ENCODE assay signal across 8 cellular contexts in the genomic region with DNA sequence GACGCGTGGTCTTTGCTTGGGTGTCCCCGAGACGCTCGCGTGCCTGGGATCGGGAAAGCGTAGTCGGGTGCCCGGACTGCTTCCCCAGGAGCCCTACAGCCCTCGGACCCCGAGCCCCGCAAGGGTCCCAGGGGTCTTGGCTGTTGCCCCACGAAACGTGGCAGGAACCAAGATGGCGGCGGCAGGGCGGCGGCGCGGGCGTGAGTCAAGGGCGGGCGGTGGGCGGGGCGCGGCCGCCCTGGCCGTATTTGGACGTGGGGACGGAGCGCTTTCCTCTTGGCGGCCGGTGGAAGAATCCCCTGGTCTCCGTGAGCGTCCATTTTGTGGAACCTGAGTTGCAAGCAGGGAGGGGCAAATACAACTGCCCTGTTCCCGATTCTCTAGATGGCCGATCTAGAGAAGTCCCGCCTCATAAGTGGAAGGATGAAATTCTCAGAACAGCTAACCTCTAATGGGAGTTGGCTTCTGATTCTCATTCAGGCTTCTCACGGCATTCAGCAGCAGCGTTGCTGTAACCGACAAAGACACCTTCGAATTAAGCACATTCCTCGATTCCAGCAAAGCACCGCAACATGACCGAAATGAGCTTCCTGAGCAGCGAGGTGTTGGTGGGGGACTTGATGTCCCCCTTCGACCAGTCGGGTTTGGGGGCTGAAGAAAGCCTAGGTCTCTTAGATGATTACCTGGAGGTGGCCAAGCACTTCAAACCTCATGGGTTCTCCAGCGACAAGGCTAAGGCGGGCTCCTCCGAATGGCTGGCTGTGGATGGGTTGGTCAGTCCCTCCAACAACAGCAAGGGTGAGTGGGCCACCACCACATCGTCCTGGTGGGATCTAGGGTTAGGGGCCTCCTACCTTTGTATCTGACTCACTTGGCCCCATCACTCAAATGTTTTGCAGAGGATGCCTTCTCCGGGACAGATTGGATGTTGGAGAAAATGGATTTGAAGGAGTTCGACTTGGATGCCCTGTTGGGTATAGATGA. TPM values are rescaled to one million over a fixed set of nuclear protein-coding genes. Genes with fewer than 3 reads are reported as not detected.
DNase-seq lines count a peak whose midpoint lies in the region; ATAC-seq and TF ChIP-seq lines count a peak whose summit lies in the region.

No MANE protein-coding gene starts in this region.

- TF ChIP-seq CTCF in A673 (conservative IDR thresholded peaks at IDR 0.05; ENCODE audit: low read depth, low read length), result no peak
- TF ChIP-seq CTCF in RWPE2 (IDR thresholded peaks at IDR 0.05; ENCODE audit: poor library complexity, severe bottlenecking), result no peak
- peak; percentile 51 for TF ChIP-seq CTCF in neutrophil (IDR thresholded peaks at IDR 0.05)
- no peak for TF ChIP-seq CTCF in transverse colon (IDR thresholded peaks at IDR 0.05)

- H3K4me1 ChIP-seq in A673 (ENCODE audit: insufficient read depth, low read length, poor library complexity, severe bottlenecking) (peaks cover 20% of the 10 kb centered on the region), RWPE2 (ENCODE audit: insufficient read depth, poor library complexity, severe bottlenecking) (no peaks in the 10 kb centered on the region), neutrophil (ENCODE audit: control insufficient read depth in 1 of 2, insufficient read depth in 1 of 2, low read depth in 1 of 2, low read length in 1 of 2) (peaks cover 63 to 64% of the 10 kb centered on the region in 2 experiments), transverse colon (peaks cover 22 to 50% (median 42%) of the 10 kb centered on the region in 4 donors)

- POLR2A ChIA-PET in A673 (lab: Charles Lee; ENCODE audit: low non-redundant PET), result no interaction called here

- H3K27ac Mint-ChIP-seq in activated naive CD4-positive, alpha-beta T cell treated with anti-CD3 and anti-CD28 coated beads for 36 hours, result peak overlapping the region; percentile 95

- peak overlapping the region; percentile 83 for H3K4me3 Mint-ChIP-seq in activated naive CD4-positive, alpha-beta T cell treated with anti-CD3 and anti-CD28 coated beads for 36 hours

- no peaks in the 10 kb centered on the region for H3K27me3 ChIP-seq in A673 (replicated peaks; ENCODE audit: insufficient read depth, low read depth, low read length, poor library complexity)
- H3K27me3 ChIP-seq in RWPE2 (ENCODE audit: insufficient read depth, poor library complexity, severe bottlenecking), result no peaks in the 10 kb centered on the region
- H3K27me3 ChIP-seq in neutrophil, result no peaks in the 10 kb centered on the region
- no peaks in the 10 kb centered on the region for H3K27me3 ChIP-seq in transverse colon

- ATAC-seq in GM18511 (IDR thresholded peaks at IDR 0.05; ENCODE audit: unreplicated experiment) (peak; percentile 17), HG03135 (IDR thresholded peaks at IDR 0.05; ENCODE audit: unreplicated experiment) (peak; percentile 26), RWPE2 (ENCODE audit: low read depth) (peak; percentile 7; the same call in 2 of the 3 replicates)

- peak; percentile 71 for DNase-seq in A673 (ENCODE audit: low spot score)
- no peak for DNase-seq in RWPE2 (ENCODE audit: low spot score)
- DNase-seq in activated naive CD4-positive, alpha-beta T cell treated with anti-CD3 and anti-CD28 coated beads for 36 hours, result peak; percentile 77
- DNase-seq in foreskin melanocyte, result peak; percentile 62
- DNase-seq in transverse colon, result peak; percentile 84

- TSS peak; percentile 63 for BruUV-seq in A673 (replicated peaks; lab: Mats Ljungman, UMichigan)

- H3K27ac ChIP-seq in A673 (ENCODE audit: low read depth, low read length, poor library complexity, severe bottlenecking) (peak overlapping the region; percentile 99), RWPE2 (ENCODE audit: poor library complexity, severe bottlenecking) (peak overlapping the region; percentile 96), neutrophil (peak overlapping the region; percentile 96), transverse colon (peak overlapping the region; percentile 96 to 100 (median 100))

- H3K4me3 ChIP-seq in A673 (ENCODE audit: low read depth, low read length, poor library complexity, severe bottlenecking) (peak overlapping the region; percentile 97), RWPE2 (ENCODE audit: severe bottlenecking) (peak overlapping the region; percentile 99), neutrophil (ENCODE audit: low read depth in 1 of 2, low read length in 1 of 2) (peak overlapping the region; percentile 89 to 100), transverse colon (peak overlapping the region; percentile 93 to 96 (median 94))

- peaks cover 2% of the 10 kb centered on the region for H3K27me3 Mint-ChIP-seq in activated naive CD4-positive, alpha-beta T cell treated with anti-CD3 and anti-CD28 coated beads for 36 hours (ENCODE audit: low read depth)

- H3K36me3 ChIP-seq in A673 (ENCODE audit: insufficient read depth, low read length, poor library complexity, severe bottlenecking) (peaks cover 63% of the 10 kb centered on the region), RWPE2 (ENCODE audit: low read depth) (peaks cover 41% of the 10 kb centered on the region), neutrophil (peaks cover 38% of the 10 kb centered on the region), transverse colon (peaks cover 0 to 14% (median 9%) of the 10 kb centered on the region in 4 donors)

- intact Hi-C loops in A673 (cut with micrococcal nuclease; ENCODE audit: unreplicated experiment) (loop anchor here (1.0 to 10.0 kb wide), 2 partner anchors 19 to 126 kb away; a partner anchor contains a TSS), transverse colon (cut with DNase I; ENCODE audit: low total_unique reads) (loop anchor here (10.0 kb wide), 1 partner anchor 346 kb away; no protein-coding TSS in a partner anchor)
- intact Hi-C loops in activated naive CD4-positive, alpha-beta T cell treated with anti-CD3 and anti-CD28 coated beads for 36 hours (cut with micrococcal nuclease), result loop anchor here (1.0 to 5.0 kb wide), 10 partner anchors 11 to 816 kb away; a partner anchor contains a TSS

- H3K36me3 Mint-ChIP-seq in activated naive CD4-positive, alpha-beta T cell treated with anti-CD3 and anti-CD28 coated beads for 36 hours (ENCODE audit: low read depth), result peaks cover 47% of the 10 kb centered on the region

- H3K4me1 Mint-ChIP-seq in activated naive CD4-positive, alpha-beta T cell treated with anti-CD3 and anti-CD28 coated beads for 36 hours (ENCODE audit: low read depth), result peaks cover 64% of the 10 kb centered on the region

- in situ Hi-C loops in transverse colon (cut with MboI; ENCODE audit: low pct_ligation_motif_present in 1 of 4, low pct_unique_long_range_greater_than_20kb in 1 of 4, low sequenced_read_pairs in 3 of 4), result no loop called here

- H3K9me3 ChIP-seq in A673 (ENCODE audit: low read depth, low read length, poor library complexity, severe bottlenecking), result no peaks in the 10 kb centered on the region
- H3K9me3 ChIP-seq in RWPE2 (ENCODE audit: severe bottlenecking), result no peaks in the 10 kb centered on the region
- no peaks in the 10 kb centered on the region for H3K9me3 ChIP-seq in neutrophil
- no peaks in the 10 kb centered on the region for H3K9me3 ChIP-seq in transverse colon

- CTCF ChIA-PET in A673 (lab: Charles Lee), result no interaction called here
- CTCF ChIA-PET in activated naive CD4-positive, alpha-beta T cell treated with anti-CD3 and anti-CD28 coated beads for 36 hours (lab: Charles Lee), result interaction anchor here (2.1 kb wide), 1 partner anchor 8 kb away, joined by 11 read pairs; no protein-coding TSS in a partner anchor

- H3K9me3 Mint-ChIP-seq in activated naive CD4-positive, alpha-beta T cell treated with anti-CD3 and anti-CD28 coated beads for 36 hours, result no peaks in the 10 kb centered on the region

- TF ChIP-seq EP300 in transverse colon (IDR thresholded peaks at IDR 0.05; ENCODE audit: low read depth), result no peak

- 2% methylated on average over 36 of the region's 55 CpGs; no CpG with 5 or more reads in 1 of the 2 donors for WGBS in transverse colon (ENCODE audit: low coverage in 1 of 2), 2 donors

- no peak for TF ChIP-seq POLR2A in transverse colon (IDR thresholded peaks at IDR 0.05)

RNA-seq across cellular contexts. Expression of a gene that starts 0.8 kb away (rescaled TPM):
- total RNA-seq in A673 (2021) (476 and 573 TPM in 2 replicates), transverse colon (100 to 1,000 TPM; 262 to 566 (median 339) TPM)
- 100 to 1,000 TPM; 589 to 609 TPM for total RNA-seq in activated naive CD4-positive, alpha-beta T cell treated with anti-CD3 and anti-CD28 coated beads for 36 hours

RNA-seq across cellular contexts. Expression of a gene that starts 11.4 kb away (rescaled TPM):
- total RNA-seq in A673 (2021), result 93.5 and 97.2 TPM in 2 replicates
- total RNA-seq in activated naive CD4-positive, alpha-beta T cell treated with anti-CD3 and anti-CD28 coated beads for 36 hours, result 10 to 100 TPM; 52.0 to 56.2 TPM
- 100 to 1,000 TPM in 2 of 4 donors, 10 to 100 TPM in 2; 20.5 to 153 (median 97.8) TPM for total RNA-seq in transverse colon

RNA-seq across cellular contexts. Expression of a gene that starts 19.1 kb away (rescaled TPM):
- total RNA-seq in A673 (2021), result 47.1 and 55.1 TPM in 2 replicates
- 10 to 100 TPM; 33.3 to 35.1 TPM for total RNA-seq in activated naive CD4-positive, alpha-beta T cell treated with anti-CD3 and anti-CD28 coated beads for 36 hours
- 10 to 100 TPM; 11.5 to 31.0 (median 25.6) TPM for total RNA-seq in transverse colon

RNA-seq across cellular contexts. Expression of a gene that starts 49.4 kb away (rescaled TPM):
- total RNA-seq in A673 (2021) (0.90 and 1.4 TPM in 2 replicates), transverse colon (1 to 10 TPM in 2 of 4 donors, under 1 TPM in 2; 0.14 to 1.1 (median 0.66) TPM)
- total RNA-seq in activated naive CD4-positive, alpha-beta T cell treated with anti-CD3 and anti-CD28 coated beads for 36 hours, result under 1 TPM; 0.27 to 0.31 TPM
